Comparison of ENCODE assay signal across 20 cellular contexts in the genomic region with DNA sequence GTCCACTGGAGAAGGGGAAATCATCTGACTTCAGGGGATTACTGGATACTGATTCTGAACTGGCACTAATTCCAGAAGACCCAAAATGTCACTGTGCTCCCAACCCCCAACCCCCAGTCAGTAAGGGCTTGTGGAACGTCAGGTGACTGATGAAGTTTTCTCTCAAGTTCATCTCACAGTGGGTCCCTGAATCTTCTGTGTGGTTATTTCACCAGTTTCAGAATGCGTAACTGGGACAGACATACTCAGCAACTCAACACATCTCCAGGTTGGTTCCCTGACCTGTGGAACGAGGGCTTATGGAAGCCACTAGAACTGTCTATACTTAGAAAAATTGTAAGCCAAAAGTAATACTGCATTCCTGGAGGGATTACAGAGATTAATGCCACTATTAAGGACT.
"Had no signal": no experiment of that assay in that cellular context is flagged by ENCODE, and none has a peak within 500 bp of the region (broad histone marks: within the 10 kb centered on the region; RNA-seq: fewer than 3 reads in every experiment).

No MANE protein-coding gene starts in this region.

- H3K27me3 Mint-ChIP-seq: activated naive CD8-positive, alpha-beta T cell treated with anti-CD3 and anti-CD28 coated beads, Interleukin-2, amount 10 ng/mL, durations not matched to agents 7 days and 5 days; stimulated activated naive CD8-positive, alpha-beta T cell treated with anti-CD3 and anti-CD28 coated beads, Interleukin-15, Interleukin-2, amounts not matched to agents 100 ng/mL and 50 ng/mL, for 24 hours had no signal

- H3K4me1 ChIP-seq: tibial nerve had no signal

- H3K27ac Mint-ChIP-seq: activated naive CD4-positive, alpha-beta T cell treated with anti-CD3 and anti-CD28 coated beads for 36 hours; activated naive CD8-positive, alpha-beta T cell treated with anti-CD3 and anti-CD28 coated beads, Interleukin-2, amount 10 ng/mL, durations not matched to agents 7 days and 5 days; endodermal cell; stimulated activated naive CD8-positive, alpha-beta T cell treated with anti-CD3 and anti-CD28 coated beads, Interleukin-15, Interleukin-2, amounts not matched to agents 100 ng/mL and 50 ng/mL, for 24 hours had no signal

- H3K4me3 ChIP-seq: coronary artery, heart left ventricle, tibial nerve had no signal

- H3K27me3 ChIP-seq: heart left ventricle, tibial nerve had no signal

- ATAC-seq: heart left ventricle, left ventricle myocardium superior, natural killer cell had no signal

- H3K4me3 Mint-ChIP-seq: activated naive CD4-positive, alpha-beta T cell treated with anti-CD3 and anti-CD28 coated beads for 36 hours; activated naive CD8-positive, alpha-beta T cell treated with anti-CD3 and anti-CD28 coated beads, Interleukin-2, amount 10 ng/mL, durations not matched to agents 7 days and 5 days; endodermal cell; natural killer cell; stimulated activated naive CD8-positive, alpha-beta T cell treated with anti-CD3 and anti-CD28 coated beads, Interleukin-15, Interleukin-2, amounts not matched to agents 100 ng/mL and 50 ng/mL, for 24 hours had no signal

- H3K9me3 ChIP-seq: heart left ventricle, tibial nerve had no signal

- H3K9me3 Mint-ChIP-seq: activated naive CD4-positive, alpha-beta T cell treated with anti-CD3 and anti-CD28 coated beads for 36 hours; activated naive CD8-positive, alpha-beta T cell treated with anti-CD3 and anti-CD28 coated beads, Interleukin-2, amount 10 ng/mL, durations not matched to agents 7 days and 5 days; natural killer cell; stimulated activated naive CD8-positive, alpha-beta T cell treated with anti-CD3 and anti-CD28 coated beads, Interleukin-15, Interleukin-2, amounts not matched to agents 100 ng/mL and 50 ng/mL, for 24 hours had no signal

- DNase-seq: activated CD4-positive, alpha-beta T cell treated with anti-CD3 and anti-CD28 coated beads for 1 hour; activated CD4-positive, alpha-beta T cell treated with anti-CD3 and anti-CD28 coated beads, Interleukin-2, amount 50 U/mL, for 4 hours; activated CD8-positive, alpha-beta memory T cell treated with anti-CD3 and anti-CD28 coated beads for 24 hours; activated CD8-positive, alpha-beta memory T cell treated with anti-CD3 and anti-CD28 coated beads, Interleukin-2, amount 50 U/mL, for 4 hours; activated effector memory CD4-positive, alpha-beta T cell treated with Interleukin-2 at 50 U/mL for 16 hours; activated naive CD4-positive, alpha-beta T cell treated with anti-CD3 and anti-CD28 coated beads for 36 hours; activated naive CD8-positive, alpha-beta T cell treated with anti-CD3 and anti-CD28 coated beads, Interleukin-2, amount 10 ng/mL, durations not matched to agents 7 days and 5 days; activated T-cell treated with anti-CD3 and anti-CD28 coated beads, Interleukin-2, amount 50 U/mL, for 48 hours; amniotic stem cell; endodermal cell; heart left ventricle; left ventricle myocardium superior; mammary epithelial cell; midbrain; natural killer cell; stimulated activated CD4-positive, alpha-beta T cell treated with anti-CD3 and anti-CD28 coated beads, Interleukin-4, amount 100 ng/mL, for 1 hour had no signal

- H3K4me1 Mint-ChIP-seq: endodermal cell had no signal

- H3K27ac ChIP-seq: coronary artery, epithelial cell of prostate, heart left ventricle, tibial nerve had no signal
